Comparison of ENCODE assay signal across 8 cellular contexts in the genomic region with DNA sequence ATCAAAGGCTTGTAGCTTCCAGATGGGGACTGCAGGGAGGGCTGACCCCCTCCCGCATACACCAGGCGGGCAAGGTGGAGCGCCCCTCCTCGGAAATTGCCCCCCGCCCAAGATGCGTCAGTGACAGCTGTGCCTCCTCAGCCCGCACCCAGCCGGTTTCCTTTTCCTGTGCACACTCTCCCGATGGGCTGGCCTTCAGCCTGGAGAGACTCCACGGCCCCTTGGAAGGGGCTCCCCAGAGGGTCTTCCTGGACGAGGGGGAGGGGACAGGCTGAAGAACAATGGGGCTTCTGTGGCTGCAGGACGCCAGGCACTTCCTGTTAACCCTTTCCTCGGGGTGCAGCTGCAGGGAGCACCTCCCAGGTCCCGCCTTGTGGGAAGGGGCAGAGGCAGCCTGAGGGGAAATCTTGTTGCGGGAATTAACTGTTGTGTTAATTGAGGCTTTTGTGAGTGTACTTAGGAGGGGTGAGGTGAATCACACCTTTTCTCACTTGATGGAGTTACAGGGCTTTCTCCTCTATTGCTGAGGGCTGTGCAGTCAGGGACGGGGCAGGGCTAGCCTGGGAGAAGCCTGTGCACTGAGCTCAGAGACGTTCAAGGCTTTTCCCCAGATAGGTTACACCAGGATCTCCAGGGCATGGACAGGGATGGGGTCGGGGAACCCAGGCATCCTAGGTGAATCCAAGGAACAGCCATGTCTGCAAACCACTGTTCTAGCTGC. TPM values are rescaled to one million over a fixed set of nuclear protein-coding genes. Genes with fewer than 3 reads are reported as not detected.
DNase-seq lines count a peak whose midpoint lies in the region; ATAC-seq and TF ChIP-seq lines count a peak whose summit lies in the region.

No MANE protein-coding gene starts in this region.

- peak overlapping the region; percentile 67 for H4K5ac ChIP-seq in IMR-90 (ENCODE audit: low read depth, low read length)

- TF ChIP-seq RAD21 in IMR-90 (IDR thresholded peaks at IDR 0.05; ENCODE audit: low read length) = no peak

- peak overlapping the region; percentile 70 for H3K18ac ChIP-seq in IMR-90 (ENCODE audit: low read depth, low read length)

- peak overlapping the region; percentile 94 for H2AK5ac ChIP-seq in IMR-90 (ENCODE audit: low read depth, low read length)

- H3K9me3 Mint-ChIP-seq in CD4-positive, CD25-positive, alpha-beta regulatory T cell = no peaks in the 10 kb centered on the region
- H3K9me3 Mint-ChIP-seq in brain = no peaks in the 10 kb centered on the region

- TF ChIP-seq CTCF in IMR-90 (conservative IDR thresholded peaks at IDR 0.05; ENCODE audit: low read depth, low read length) (no peak), brain (conservative IDR thresholded peaks at IDR 0.05) (no peak)

- peak overlapping the region; percentile 99 for H2BK15ac ChIP-seq in IMR-90 (ENCODE audit: low read depth, low read length)

- peak overlapping the region; percentile 93 for H3K56ac ChIP-seq in IMR-90 (ENCODE audit: extremely low read depth, insufficient read depth, low read length)

- H3K27ac Mint-ChIP-seq in CD4-positive, CD25-positive, alpha-beta regulatory T cell = peak overlapping the region; percentile 97 to 98 (median 97)
- H3K27ac Mint-ChIP-seq in brain = peak overlapping the region; percentile 78 to 99 (median 97)

- H4K8ac ChIP-seq in IMR-90 (ENCODE audit: low read depth in 2 of 2, low read length in 2 of 2) = peak overlapping the region; percentile 93 to 96

- POLR2A ChIA-PET in IMR-90 (lab: Charles Lee; ENCODE audit: unreplicated experiment) = interaction anchor here (0.5 to 0.9 kb wide), 3 partner anchors 12 to 182 kb away, joined by 3 to 4 read pairs (median 3); no protein-coding TSS in a partner anchor

- peaks cover 10 to 90% (median 41%) of the 10 kb centered on the region in 4 donors for H3K4me1 Mint-ChIP-seq in CD4-positive, CD25-positive, alpha-beta regulatory T cell
- H3K4me1 Mint-ChIP-seq in brain = peaks cover 45% of the 10 kb centered on the region

- H3K4me1 ChIP-seq in CD4-positive, CD25-positive, alpha-beta regulatory T cell (ENCODE audit: control insufficient read depth, insufficient read depth, low read length, poor library complexity, severe bottlenecking) = peaks cover 98% of the 10 kb centered on the region
- H3K4me1 ChIP-seq in IMR-90 (ENCODE audit: control insufficient read depth, insufficient read depth, low read length) = peaks cover 28% of the 10 kb centered on the region

- H3K27ac ChIP-seq in CD4-positive, CD25-positive, alpha-beta regulatory T cell (ENCODE audit: insufficient read depth, low read length, poor library complexity, severe bottlenecking) = peak overlapping the region; percentile 90
- peak overlapping the region; percentile 98 for H3K27ac ChIP-seq in IMR-90 (ENCODE audit: insufficient read depth, low read length)
- H3K27ac ChIP-seq in skin epidermis = peak overlapping the region; percentile 64 to 97 (median 94)

- H2AFZ ChIP-seq in IMR-90 (replicated peaks; ENCODE audit: low read length, poor library complexity) = peak overlapping the region; percentile 89

- no peak for ATAC-seq in CD4-positive, CD25-positive, alpha-beta regulatory T cell (ENCODE audit: low read depth in 2 of 2)
- peak; percentile 3 for ATAC-seq in IMR-90 (ENCODE audit: low read depth)
- no peak for ATAC-seq in HG03342 (IDR thresholded peaks at IDR 0.05; ENCODE audit: unreplicated experiment)

- H3K9me3 ChIP-seq in CD4-positive, CD25-positive, alpha-beta regulatory T cell (ENCODE audit: control insufficient read depth in 2 of 2, low read length in 2 of 2) = no peaks in the 10 kb centered on the region
- no peaks in the 10 kb centered on the region for H3K9me3 ChIP-seq in IMR-90 (ENCODE audit: control insufficient read depth, insufficient read depth, low read length)

- H4K91ac ChIP-seq in IMR-90 (ENCODE audit: insufficient read depth, low read depth, low read length) = peak overlapping the region; percentile 93

- H3K27me3 Mint-ChIP-seq in CD4-positive, CD25-positive, alpha-beta regulatory T cell = no peaks in the 10 kb centered on the region
- H3K27me3 Mint-ChIP-seq in brain = peaks cover 10% of the 10 kb centered on the region

- peak overlapping the region; percentile 99 for H2BK120ac ChIP-seq in IMR-90 (ENCODE audit: low read depth, low read length)

- H2BK5ac ChIP-seq in IMR-90 (ENCODE audit: low read depth, low read length, poor library complexity, severe bottlenecking) = peak overlapping the region; percentile 96

- H3K9me1 ChIP-seq in IMR-90 (ENCODE audit: insufficient read depth, low read length) = peaks cover 3% of the 10 kb centered on the region; the same call in 1 of the 2 replicates

- H2BK20ac ChIP-seq in IMR-90 (ENCODE audit: low read depth, low read length) = peak overlapping the region; percentile 96

- peak overlapping the region; percentile 97 for H3K14ac ChIP-seq in IMR-90 (replicated peaks; ENCODE audit: low read depth, low read length)

- dilution Hi-C loops in IMR-90 (cut with HindIII; ENCODE audit: low sequenced_read_pairs, unreplicated experiment) = no loop called here

- in situ Hi-C loops in IMR-90 (cut with MboI; ENCODE audit: low sequenced_read_pairs) = no loop called here

- no peaks in the 10 kb centered on the region for H3K36me3 ChIP-seq in CD4-positive, CD25-positive, alpha-beta regulatory T cell (ENCODE audit: control insufficient read depth, insufficient read depth, low read length)
- H3K36me3 ChIP-seq in IMR-90 (ENCODE audit: control insufficient read depth, insufficient read depth, low read length) = no peaks in the 10 kb centered on the region

- peak overlapping the region; percentile 50 for H3K4me2 ChIP-seq in IMR-90 (ENCODE audit: low read depth, low read length)

- H3K4me3 Mint-ChIP-seq in CD4-positive, CD25-positive, alpha-beta regulatory T cell = peak overlapping the region; percentile 49 to 92 (median 78)
- peak overlapping the region; percentile 22 to 80 (median 67) for H3K4me3 Mint-ChIP-seq in brain

- peaks cover 0 to 49% of the 10 kb centered on the region in 2 experiments; a peak in 2 of 4 replicates for H3K79me1 ChIP-seq in IMR-90 (ENCODE audit: low read depth in 1 of 2, low read length in 2 of 2)

- no peaks in the 10 kb centered on the region for H4K20me1 ChIP-seq in IMR-90 (ENCODE audit: insufficient read depth, low read length)

- intact Hi-C loops in IMR-90 (cut with micrococcal nuclease) = loop anchor here (5.0 kb wide), 1 partner anchor 43 kb away; no protein-coding TSS in a partner anchor

- H3K23ac ChIP-seq in IMR-90 (ENCODE audit: low read depth, low read length) = peak overlapping the region; percentile 98

- no peak overlapping the region for H3K4me3 ChIP-seq in CD4-positive, CD25-positive, alpha-beta regulatory T cell (ENCODE audit: low read depth, low read length)
- H3K4me3 ChIP-seq in IMR-90 (ENCODE audit: insufficient read depth, low read depth, low read length) (no peak overlapping the region), skin epidermis (peak overlapping the region in 6 of 7 experiments; percentile 3 to 32 (median 10))

- H3K36me3 Mint-ChIP-seq in CD4-positive, CD25-positive, alpha-beta regulatory T cell = no peaks in the 10 kb centered on the region
- no peaks in the 10 kb centered on the region for H3K36me3 Mint-ChIP-seq in brain

- peak overlapping the region; percentile 34 for H3K9ac ChIP-seq in IMR-90 (ENCODE audit: low read depth, low read length)

- peak overlapping the region; percentile 99 for H3K4ac ChIP-seq in IMR-90 (ENCODE audit: low read depth, low read length)

- CTCF ChIA-PET in IMR-90 (lab: Yijun Ruan, JAX) = interaction anchor here (0.9 kb wide), 1 partner anchor 98 kb away, joined by 3 read pairs; no protein-coding TSS in a partner anchor

- peak; percentile 21 to 52 (median 30) for DNase-seq in CD4-positive, CD25-positive, alpha-beta regulatory T cell
- peak; percentile 61 for DNase-seq in IMR-90
- peak; percentile 94 for DNase-seq in SK-N-DZ (ENCODE audit: low spot score)
- peak; percentile 66 for DNase-seq in iPS-NIHi11 (ENCODE audit: low spot score)
- no peak for DNase-seq in NCI-H2029 treated with DMSO at 0.1 percent for 48 hours (lab: John Stamatoyannopoulos, UW)

- H3K27me3 ChIP-seq in CD4-positive, CD25-positive, alpha-beta regulatory T cell (ENCODE audit: control insufficient read depth, insufficient read depth, low read length) = no peaks in the 10 kb centered on the region
- no peaks in the 10 kb centered on the region for H3K27me3 ChIP-seq in IMR-90 (ENCODE audit: control insufficient read depth, insufficient read depth, low read length)

- H2AK9ac ChIP-seq in IMR-90 (replicated peaks; ENCODE audit: low read depth, low read length, poor library complexity) = peak overlapping the region; percentile 97

- no TSS peak for BruUV-seq in IMR-90 (replicated peaks; lab: Mats Ljungman, UMichigan)

- 30% methylated on average over 2 of the region's 18 CpGs; no CpG with 5 or more reads in 1 of the 2 experiments for WGBS in IMR-90 (ENCODE audit: extremely low coverage in 2 of 2, insufficient read length in 1 of 2), 2 experiments

- TF ChIP-seq POLR2A in IMR-90 (IDR thresholded peaks at IDR 0.05; ENCODE audit: low read depth, low read length) = no peak

RNA-seq across cellular contexts. Expression of a gene that starts 14.3 kb away (rescaled TPM):
- 478 TPM for total RNA-seq in CD4-positive, CD25-positive, alpha-beta regulatory T cell
- polyA plus RNA-seq in CD4-positive, CD25-positive, alpha-beta regulatory T cell = 100 to 1,000 TPM; 144 to 234 (median 197) TPM
- total RNA-seq in IMR-90 (2012; rRNA removed) = 7.7 and 17.5 TPM in 2 replicates
- polyA plus RNA-seq in IMR-90 (2012; rRNA removed) = 99.4 and 102 TPM in 2 replicates
- 235 and 278 TPM in 2 replicates for polyA plus RNA-seq in IMR-90 (2012; cell fraction: cytosol; rRNA removed)
- 283 and 529 TPM in 2 replicates for polyA plus RNA-seq in IMR-90 (2012; cell fraction: nucleus; rRNA removed; ENCODE audit: low replicate concordance)
- polyA plus RNA-seq in SK-N-DZ (2014; cell fraction: cytosol; rRNA removed) = 22.6 and 22.7 TPM in 2 replicates
- 27.7 and 36.1 TPM in 2 replicates for polyA plus RNA-seq in SK-N-DZ (2014; cell fraction: nucleus; rRNA removed)
- polyA plus RNA-seq in brain (ENCODE audit: insufficient read depth, low read depth, low replicate concordance) = 31.1 TPM

RNA-seq across cellular contexts. Expression of a gene that starts 14.4 kb away (rescaled TPM):
- 56.5 TPM for total RNA-seq in CD4-positive, CD25-positive, alpha-beta regulatory T cell
- 10 to 100 TPM; 52.4 to 68.2 (median 58.9) TPM for polyA plus RNA-seq in CD4-positive, CD25-positive, alpha-beta regulatory T cell
- 64.9 and 76.7 TPM in 2 replicates for total RNA-seq in IMR-90 (2012; rRNA removed)
- polyA plus RNA-seq in IMR-90 (2012; rRNA removed) = 77.9 and 82.0 TPM in 2 replicates
- 83.2 and 104 TPM in 2 replicates for polyA plus RNA-seq in IMR-90 (2012; cell fraction: cytosol; rRNA removed)
- 242 and 318 TPM in 2 replicates for polyA plus RNA-seq in IMR-90 (2012; cell fraction: nucleus; rRNA removed; ENCODE audit: low replicate concordance)
- 88.3 and 135 TPM in 2 replicates for polyA plus RNA-seq in SK-N-DZ (2014; cell fraction: cytosol; rRNA removed)
- 230 and 272 TPM in 2 replicates for polyA plus RNA-seq in SK-N-DZ (2014; cell fraction: nucleus; rRNA removed)
- 74.2 TPM for polyA plus RNA-seq in brain (ENCODE audit: insufficient read depth, low read depth, low replicate concordance)

RNA-seq across cellular contexts. Expression of a gene that starts 46.5 kb away (rescaled TPM):
- total RNA-seq in CD4-positive, CD25-positive, alpha-beta regulatory T cell = 25.4 TPM
- polyA plus RNA-seq in CD4-positive, CD25-positive, alpha-beta regulatory T cell = 1 to 10 TPM in 2 of 4 donors, under 1 TPM in 2; 0.71 to 2.5 (median 1.2) TPM
- total RNA-seq in IMR-90 (2012; rRNA removed) = 42.5 and 56.7 TPM in 2 replicates
- polyA plus RNA-seq in IMR-90 (2012; rRNA removed) = 181 and 243 TPM in 2 replicates
- polyA plus RNA-seq in IMR-90 (2012; cell fraction: cytosol; rRNA removed) = 122 and 198 TPM in 2 replicates
- polyA plus RNA-seq in IMR-90 (2012; cell fraction: nucleus; rRNA removed; ENCODE audit: low replicate concordance) = 98.8 and 265 TPM in 2 replicates
- 22.5 and 35.9 TPM in 2 replicates for polyA plus RNA-seq in SK-N-DZ (2014; cell fraction: cytosol; rRNA removed)
- 20.5 and 25.4 TPM in 2 replicates for polyA plus RNA-seq in SK-N-DZ (2014; cell fraction: nucleus; rRNA removed)
- polyA plus RNA-seq in brain (ENCODE audit: insufficient read depth, low read depth, low replicate concordance) = 42.2 TPM

RNA-seq across cellular contexts. Expression of a gene that starts 48.0 kb away (rescaled TPM):
- total RNA-seq in CD4-positive, CD25-positive, alpha-beta regulatory T cell = 57.6 TPM
- polyA plus RNA-seq in CD4-positive, CD25-positive, alpha-beta regulatory T cell = 10 to 100 TPM; 16.0 to 22.3 (median 19.9) TPM
- 23.3 and 28.3 TPM in 2 replicates for total RNA-seq in IMR-90 (2012; rRNA removed)
- polyA plus RNA-seq in IMR-90 (2012; rRNA removed) (56.0 and 62.1 TPM in 2 replicates), brain (ENCODE audit: insufficient read depth, low read depth, low replicate concordance) (25.9 TPM)
- 30.8 and 37.2 TPM in 2 replicates for polyA plus RNA-seq in IMR-90 (2012; cell fraction: cytosol; rRNA removed)
- 280 and 687 TPM in 2 replicates for polyA plus RNA-seq in IMR-90 (2012; cell fraction: nucleus; rRNA removed; ENCODE audit: low replicate concordance)
- polyA plus RNA-seq in SK-N-DZ (2014; cell fraction: cytosol; rRNA removed) = 51.1 and 87.6 TPM in 2 replicates
- polyA plus RNA-seq in SK-N-DZ (2014; cell fraction: nucleus; rRNA removed) = 354 and 363 TPM in 2 replicates

Comparison
In these comparisons a context has a peak if more than half of its experiments do, and no peak if none do; other contexts are left out.
1. H3K4me3 ChIP-seq: peak in skin epidermis (6 of 7); none in CD4-positive, CD25-positive, alpha-beta regulatory T cell (single experiment) and IMR-90 (single experiment).
2. RNA of a gene that starts 46.5 kb away (polyA plus RNA-seq): 98.8 to 265 TPM in IMR-90 and 42.2 TPM in brain (single experiment); 0.71 to 2.5 TPM in CD4-positive, CD25-positive, alpha-beta regulatory T cell; every median in the first group is over 10 times any median in the second.
3. Peak in every context shown above with its lines, with median percentiles within 50 percentile points of each other: H3K27ac ChIP-seq.